In the genomic region with DNA sequence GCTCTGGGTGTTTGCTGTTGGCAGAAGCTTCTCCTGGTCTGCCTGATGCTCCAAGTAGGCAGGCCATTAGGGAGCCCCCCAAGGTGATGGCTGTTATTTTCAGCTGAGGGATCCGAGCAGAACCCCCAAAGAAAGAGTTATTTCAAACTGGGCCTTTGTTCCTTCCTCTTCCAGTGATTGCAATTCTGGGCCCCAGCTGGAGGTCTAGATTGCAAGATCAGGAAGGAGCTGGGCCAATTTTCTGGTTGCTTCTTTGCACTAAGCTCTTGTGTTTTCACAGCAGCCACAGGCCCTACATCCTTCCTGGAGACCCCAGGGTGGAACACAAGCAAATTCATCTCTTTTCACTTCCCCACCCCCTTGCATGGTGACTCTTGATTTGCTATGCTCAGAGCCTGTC, we compare ENCODE assay signal across 20 cellular contexts.
DNase-seq lines count a peak whose midpoint lies in the region; ATAC-seq and TF ChIP-seq lines count a peak whose summit lies in the region.
"Had no signal": no experiment of that assay in that cellular context is flagged by ENCODE, and none has a peak within 500 bp of the region (broad histone marks: within the 10 kb centered on the region; RNA-seq: fewer than 3 reads in every experiment).

No MANE protein-coding gene starts in this region.

- no peaks in the 10 kb centered on the region for H3K27me3 Mint-ChIP-seq in activated CD4-positive, alpha-beta memory T cell treated with anti-CD3 and anti-CD28 coated beads for 36 hours
- H3K27me3 Mint-ChIP-seq: activated CD4-positive, alpha-beta T cell treated with anti-CD3 and anti-CD28 coated beads for 36 hours; memory B cell; natural killer cell treated with Interleukin-12 subunit alpha and Interleukin-12 subunit beta and Interleukin-15 and Interleukin-18, amount 100 ng/mL, for 72 hours had no signal

- no peaks in the 10 kb centered on the region for H3K9me3 ChIP-seq in hepatocyte (ENCODE audit: low read depth)

- no peaks in the 10 kb centered on the region for H3K36me3 ChIP-seq in hepatocyte (replicated peaks; ENCODE audit: insufficient read depth, low read depth)

- no peaks in the 10 kb centered on the region for H3K4me1 Mint-ChIP-seq in activated CD4-positive, alpha-beta memory T cell treated with anti-CD3 and anti-CD28 coated beads for 36 hours (ENCODE audit: low read depth)
- H3K4me1 Mint-ChIP-seq: activated CD4-positive, alpha-beta T cell treated with anti-CD3 and anti-CD28 coated beads for 36 hours had no signal

- H4K20me1 ChIP-seq in hepatocyte (ENCODE audit: insufficient read depth, poor library complexity, severe bottlenecking): no peaks in the 10 kb centered on the region

- H3K4me2 ChIP-seq in hepatocyte: no peak overlapping the region

- ATAC-seq in Right ventricle myocardium superior (ENCODE audit: poor library complexity) (peak; percentile 9), left ventricle myocardium superior (no peak)
- ATAC-seq: activated CD4-positive, alpha-beta T cell treated with anti-CD3 and anti-CD28 coated beads for 36 hours; CD8-positive, alpha-beta T cell; natural killer cell treated with Interleukin-12 subunit alpha and Interleukin-12 subunit beta and Interleukin-15 and Interleukin-18, amount 100 ng/mL, for 72 hours; stimulated activated naive CD8-positive, alpha-beta T cell treated with anti-CD3 and anti-CD28 coated beads, Interleukin-15, Interleukin-2, amounts not matched to agents 100 U/mL and 50 U/mL, for 24 hours had no signal

- no peak for DNase-seq in Right ventricle myocardium superior
- DNase-seq in left ventricle myocardium superior: no peak
- DNase-seq in NOMO-1 treated with DMSO at 0.1 percent for 48 hours (lab: John Stamatoyannopoulos, UW; ENCODE audit: unreplicated experiment): peak; percentile 41
- peak; percentile 37 for DNase-seq in fibroblast of gingiva (ENCODE audit: low read depth)
- no peak for DNase-seq in substantia nigra (lab: John Stamatoyannopoulos, UW)
- no peak for DNase-seq in hepatocyte (ENCODE audit: low spot score)
- DNase-seq in activated CD4-positive, alpha-beta memory T cell treated with anti-CD3 and anti-CD28 coated beads for 36 hours: no peak
- DNase-seq in DMS153 (lab: John Stamatoyannopoulos, UW): no peak
- DNase-seq: ACHN; activated CD4-positive, alpha-beta T cell treated with anti-CD3 and anti-CD28 coated beads for 36 hours; activated naive CD4-positive, alpha-beta T cell treated with Interleukin-2 at 50 U/mL for 16 hours; CD8-positive, alpha-beta T cell; EL; HCEC 1CT; NCI-H1436; NK-92 treated with Interleukin-12 subunit alpha and Interleukin-12 subunit beta, amount 100 ng/mL, for 24 hours; SHP77; stimulated activated naive CD8-positive, alpha-beta T cell treated with anti-CD3 and anti-CD28 coated beads, Interleukin-15, Interleukin-2, amounts not matched to agents 100 U/mL and 50 U/mL, for 24 hours had no signal

- no peak overlapping the region for H2AFZ ChIP-seq in hepatocyte

- no peak for TF ChIP-seq CTCF in hepatocyte (IDR thresholded peaks at IDR 0.05; ENCODE audit: poor library complexity)

- no peak overlapping the region for H3K27ac Mint-ChIP-seq in activated CD4-positive, alpha-beta memory T cell treated with anti-CD3 and anti-CD28 coated beads for 36 hours
- H3K27ac Mint-ChIP-seq: activated CD4-positive, alpha-beta T cell treated with anti-CD3 and anti-CD28 coated beads for 36 hours; natural killer cell treated with Interleukin-12 subunit alpha and Interleukin-12 subunit beta and Interleukin-15 and Interleukin-18, amount 100 ng/mL, for 72 hours had no signal

- POLR2A ChIA-PET in activated CD4-positive, alpha-beta memory T cell treated with anti-CD3 and anti-CD28 coated beads for 36 hours (lab: Charles Lee): no interaction called here

- H3K36me3 Mint-ChIP-seq in activated CD4-positive, alpha-beta memory T cell treated with anti-CD3 and anti-CD28 coated beads for 36 hours: peaks cover 31% of the 10 kb centered on the region

- intact Hi-C loops in Right ventricle myocardium superior (cut with DNase I) (no loop called here), left ventricle myocardium superior (cut with micrococcal nuclease) (no loop called here)
- intact Hi-C loops in activated CD4-positive, alpha-beta memory T cell treated with anti-CD3 and anti-CD28 coated beads for 36 hours (cut with micrococcal nuclease): no loop called here

- no peaks in the 10 kb centered on the region for H3K9me2 ChIP-seq in hepatocyte (replicated peaks; ENCODE audit: insufficient read depth)

- WGBS in hepatocyte (ENCODE audit: low lambda C conversion rate, missing lambda C conversion rate): 95% methylated on average over 1 of the region's 1 CpG

- no peak overlapping the region for H3K4me3 ChIP-seq in hepatocyte

- H3K4me3 Mint-ChIP-seq in activated CD4-positive, alpha-beta memory T cell treated with anti-CD3 and anti-CD28 coated beads for 36 hours: no peak overlapping the region
- H3K4me3 Mint-ChIP-seq: activated CD4-positive, alpha-beta T cell treated with anti-CD3 and anti-CD28 coated beads for 36 hours; CD8-positive, alpha-beta T cell; memory B cell; natural killer cell treated with Interleukin-12 subunit alpha and Interleukin-12 subunit beta and Interleukin-15 and Interleukin-18, amount 100 ng/mL, for 72 hours had no signal

- no peaks in the 10 kb centered on the region for H3K79me2 ChIP-seq in hepatocyte

- H3K4me1 ChIP-seq in hepatocyte (ENCODE audit: insufficient read depth): no peaks in the 10 kb centered on the region

- no peaks in the 10 kb centered on the region for H3K9me3 Mint-ChIP-seq in activated CD4-positive, alpha-beta memory T cell treated with anti-CD3 and anti-CD28 coated beads for 36 hours
- H3K9me3 Mint-ChIP-seq: CD8-positive, alpha-beta T cell; natural killer cell treated with Interleukin-12 subunit alpha and Interleukin-12 subunit beta and Interleukin-15 and Interleukin-18, amount 100 ng/mL, for 72 hours had no signal

- H3K27ac ChIP-seq in substantia nigra (ENCODE audit: low read depth, low read length, poor library complexity, severe bottlenecking): peak overlapping the region; percentile 1
- no peak overlapping the region for H3K27ac ChIP-seq in hepatocyte

- H3K27me3 ChIP-seq in hepatocyte: no peaks in the 10 kb centered on the region

- CTCF ChIA-PET in activated CD4-positive, alpha-beta memory T cell treated with anti-CD3 and anti-CD28 coated beads for 36 hours (lab: Charles Lee): no interaction called here

Comparison
In these comparisons a context has a peak if more than half of its experiments do, and no peak if none do; other contexts are left out.
1. DNase-seq: peak in NOMO-1 treated with DMSO at 0.1 percent for 48 hours (single experiment) and fibroblast of gingiva (single experiment); none in Right ventricle myocardium superior (single experiment), left ventricle myocardium superior (single experiment), substantia nigra (0 of 49), hepatocyte (single experiment), activated CD4-positive, alpha-beta memory T cell treated with anti-CD3 and anti-CD28 coated beads for 36 hours (single experiment) and DMS153 (single experiment).